In genomic region chr10:132383026-132383565, GRCh38 we compare ENCODE assay signal across 27 cellular contexts. TPM values are rescaled to one million over a fixed set of nuclear protein-coding genes. Genes with fewer than 3 reads are reported as not detected.
DNase-seq lines count a peak whose midpoint lies in the region; ATAC-seq, FAIRE-seq and TF ChIP-seq lines count a peak whose summit lies in the region.
"Had no signal": no experiment of that assay in that cellular context is flagged by ENCODE, and none has a peak within 500 bp of the region (broad histone marks: within the 10 kb centered on the region; RNA-seq: fewer than 3 reads in every experiment).

No MANE protein-coding gene starts in this region.

- H3K9me3 ChIP-seq in BLaER1: no peaks in the 10 kb centered on the region
- no peaks in the 10 kb centered on the region for H3K9me3 ChIP-seq in CD4-positive, CD25-positive, alpha-beta regulatory T cell (ENCODE audit: control insufficient read depth in 2 of 2, low read length in 2 of 2)
- H3K9me3 ChIP-seq in OCI-LY7 (ENCODE audit: low read length): no peaks in the 10 kb centered on the region
- H3K9me3 ChIP-seq in neural progenitor cell (ENCODE audit: low read depth): no peaks in the 10 kb centered on the region
- H3K9me3 ChIP-seq in CD8-positive, alpha-beta T cell (ENCODE audit: low read length): no peaks in the 10 kb centered on the region
- H3K9me3 ChIP-seq: left lung, thoracic aorta had no signal

- H3K79me2 ChIP-seq in OCI-LY7 (ENCODE audit: insufficient read depth, low read depth, low read length) (no peaks in the 10 kb centered on the region), neural progenitor cell (ENCODE audit: low read depth) (no peaks in the 10 kb centered on the region)

- H3K4me1 Mint-ChIP-seq in CD4-positive, CD25-positive, alpha-beta regulatory T cell: peaks cover 0 to 8% (median 2%) of the 10 kb centered on the region in 4 donors
- H3K4me1 Mint-ChIP-seq in neural progenitor cell: peaks cover 9% of the 10 kb centered on the region
- H3K4me1 Mint-ChIP-seq in CD8-positive, alpha-beta T cell (ENCODE audit: low read depth): peaks cover 15% of the 10 kb centered on the region

- H3K27me3 ChIP-seq in BLaER1: peaks cover 60% of the 10 kb centered on the region
- H3K27me3 ChIP-seq in CD4-positive, CD25-positive, alpha-beta regulatory T cell (ENCODE audit: control insufficient read depth, insufficient read depth, low read length): no peaks in the 10 kb centered on the region
- no peaks in the 10 kb centered on the region for H3K27me3 ChIP-seq in neural progenitor cell
- H3K27me3 ChIP-seq in CD8-positive, alpha-beta T cell (ENCODE audit: insufficient read depth, low read length): no peaks in the 10 kb centered on the region
- H3K27me3 ChIP-seq: left lung had no signal

- H3K4me3 ChIP-seq in BLaER1 (no peak overlapping the region), OCI-LY7 (ENCODE audit: low read depth, low read length, poor library complexity, severe bottlenecking) (no peak overlapping the region), neural progenitor cell (no peak overlapping the region)
- H3K4me3 ChIP-seq in CD4-positive, CD25-positive, alpha-beta regulatory T cell (ENCODE audit: low read depth, low read length): no peak overlapping the region
- no peak overlapping the region for H3K4me3 ChIP-seq in CD8-positive, alpha-beta T cell (ENCODE audit: low read depth, low read length)
- H3K4me3 ChIP-seq: left lung, thoracic aorta had no signal

- H3K36me3 ChIP-seq in BLaER1 (no peaks in the 10 kb centered on the region), OCI-LY7 (ENCODE audit: insufficient read depth, low read length) (no peaks in the 10 kb centered on the region), neural progenitor cell (no peaks in the 10 kb centered on the region)
- no peaks in the 10 kb centered on the region for H3K36me3 ChIP-seq in CD4-positive, CD25-positive, alpha-beta regulatory T cell (ENCODE audit: control insufficient read depth, insufficient read depth, low read length)
- no peaks in the 10 kb centered on the region for H3K36me3 ChIP-seq in CD8-positive, alpha-beta T cell (ENCODE audit: insufficient read depth, low read length)
- H3K36me3 ChIP-seq: left lung, thoracic aorta had no signal

- no peak overlapping the region for H3K27ac ChIP-seq in BLaER1
- no peak overlapping the region for H3K27ac ChIP-seq in CD4-positive, CD25-positive, alpha-beta regulatory T cell (ENCODE audit: insufficient read depth, low read length, poor library complexity, severe bottlenecking)
- H3K27ac ChIP-seq in OCI-LY7 (ENCODE audit: low read depth, low read length, poor library complexity, severe bottlenecking): no peak overlapping the region
- H3K27ac ChIP-seq in neural progenitor cell: no peak overlapping the region
- H3K27ac ChIP-seq in CD8-positive, alpha-beta T cell (ENCODE audit: low read depth, low read length): no peak overlapping the region
- H3K27ac ChIP-seq: KMS-11, left lung, thoracic aorta had no signal

- H3K4me2 ChIP-seq in BLaER1 (0 out of 2 replicates have a peak overlapping the region, but pooled peaks have one; percentile 3), OCI-LY7 (ENCODE audit: low read length) (no peak overlapping the region), neural progenitor cell (no peak overlapping the region)
- H3K4me2 ChIP-seq: KMS-11 had no signal

- intact Hi-C loops in OCI-LY7 (cut with micrococcal nuclease; ENCODE audit: unreplicated experiment): loop anchor here (10.0 kb wide), 1 partner anchor 152 kb away; the partner anchor contains the start of gene INPP5A
- intact Hi-C loops in CD8-positive, alpha-beta T cell (cut with DNase I, micrococcal nuclease): no loop called here

- no peaks in the 10 kb centered on the region for H3K27me3 Mint-ChIP-seq in CD4-positive, CD25-positive, alpha-beta regulatory T cell
- H3K27me3 Mint-ChIP-seq in neural progenitor cell (ENCODE audit: insufficient read depth, low read depth): peaks cover 11% of the 10 kb centered on the region
- no peaks in the 10 kb centered on the region for H3K27me3 Mint-ChIP-seq in CD8-positive, alpha-beta T cell (ENCODE audit: low read depth)
- H3K27me3 Mint-ChIP-seq: activated CD4-positive, alpha-beta memory T cell treated with anti-CD3 and anti-CD28 coated beads, Interleukin-2, amount 10 ng/mL, durations not matched to agents 7 days and 5 days; activated T-cell treated with anti-CD3 and anti-CD28 coated beads, Interleukin-2, amount 50 U/mL, for 24 hours; CD8-positive, alpha-beta memory T cell; naive thymus-derived CD8-positive, alpha-beta T cell; stimulated activated memory B cell treated with anti-CD40 and anti-IgM and Interleukin-4, amounts not matched to agents 10 μg/mL and 1 μg/mL and 100 μg/mL, for 72 hours had no signal

- no peaks in the 10 kb centered on the region for H3K9me2 ChIP-seq in OCI-LY7 (ENCODE audit: insufficient read depth, low read length)

- FAIRE-seq in D721Med (lab: Jason Lieb, UNC): no peak
- FAIRE-seq: astrocyte, GM12892 had no signal

- no peak for ATAC-seq in CD4-positive, CD25-positive, alpha-beta regulatory T cell (ENCODE audit: low read depth in 2 of 2)
- no peak for ATAC-seq in CD8-positive, alpha-beta T cell
- ATAC-seq in HG03457 (IDR thresholded peaks at IDR 0.05; ENCODE audit: unreplicated experiment): no peak
- ATAC-seq: HCT116; left lung; naive thymus-derived CD8-positive, alpha-beta T cell; stimulated activated memory B cell treated with anti-CD40 and anti-IgM and Interleukin-4, amounts not matched to agents 10 μg/mL and 1 μg/mL and 100 μg/mL, for 72 hours had no signal

- H3K4me1 ChIP-seq in BLaER1 (peaks cover 66% of the 10 kb centered on the region), OCI-LY7 (ENCODE audit: insufficient read depth, low read length, poor library complexity, severe bottlenecking) (peaks cover 5% of the 10 kb centered on the region), neural progenitor cell (no peaks in the 10 kb centered on the region)
- peaks cover 4% of the 10 kb centered on the region for H3K4me1 ChIP-seq in CD4-positive, CD25-positive, alpha-beta regulatory T cell (ENCODE audit: control insufficient read depth, insufficient read depth, low read length, poor library complexity, severe bottlenecking)
- H3K4me1 ChIP-seq in CD8-positive, alpha-beta T cell (ENCODE audit: insufficient read depth, low read length): peaks cover 8% of the 10 kb centered on the region

- H3K9me3 Mint-ChIP-seq in CD4-positive, CD25-positive, alpha-beta regulatory T cell: peaks cover 0 to 1% (median 0%) of the 10 kb centered on the region in 7 donors
- H3K9me3 Mint-ChIP-seq in neural progenitor cell: no peaks in the 10 kb centered on the region
- no peaks in the 10 kb centered on the region for H3K9me3 Mint-ChIP-seq in CD8-positive, alpha-beta T cell
- H3K9me3 Mint-ChIP-seq: activated CD4-positive, alpha-beta memory T cell treated with anti-CD3 and anti-CD28 coated beads, Interleukin-2, amount 10 ng/mL, durations not matched to agents 7 days and 5 days; activated T-cell treated with anti-CD3 and anti-CD28 coated beads, Interleukin-2, amount 50 U/mL, for 24 hours; CD8-positive, alpha-beta memory T cell; naive thymus-derived CD8-positive, alpha-beta T cell; stimulated activated memory B cell treated with anti-CD40 and anti-IgM and Interleukin-4, amounts not matched to agents 10 μg/mL and 1 μg/mL and 100 μg/mL, for 72 hours had no signal

- H4K20me1 ChIP-seq in BLaER1 (peaks cover 35% of the 10 kb centered on the region), OCI-LY7 (ENCODE audit: insufficient read depth, low read length) (no peaks in the 10 kb centered on the region), neural progenitor cell (ENCODE audit: low read depth) (no peaks in the 10 kb centered on the region)

- TF ChIP-seq CTCF in OCI-LY7 (conservative IDR thresholded peaks at IDR 0.05; ENCODE audit: low read length): no peak
- TF ChIP-seq CTCF in neural progenitor cell (IDR thresholded peaks at IDR 0.05): no peak
- TF ChIP-seq CTCF in CD8-positive, alpha-beta T cell (IDR thresholded peaks at IDR 0.05): no peak
- no peak for TF ChIP-seq CTCF in D721Med (IDR thresholded peaks at IDR 0.05; ENCODE audit: insufficient read depth, missing control alignments)

- peaks cover 4% of the 10 kb centered on the region for H3F3A ChIP-seq in neural progenitor cell (ENCODE audit: low read depth)

- no peak for DNase-seq in CD4-positive, CD25-positive, alpha-beta regulatory T cell
- DNase-seq in OCI-LY7 (ENCODE audit: low spot score): no peak
- no peak for DNase-seq in neural progenitor cell (ENCODE audit: low spot score)
- DNase-seq in NCI-H2171 treated with DMSO at 0.1 percent for 48 hours (lab: John Stamatoyannopoulos, UW): no peak
- DNase-seq in CD8-positive, alpha-beta T cell: no peak
- no peak for DNase-seq in D721Med (ENCODE audit: insufficient read length, low spot score)
- DNase-seq: activated CD4-positive, alpha-beta memory T cell treated with anti-CD3 and anti-CD28 coated beads, Interleukin-2, amount 10 ng/mL, durations not matched to agents 7 days and 5 days; activated CD4-positive, CD25-positive, alpha-beta regulatory T cell; activated naive CD4-positive, alpha-beta T cell treated with anti-CD3 and anti-CD28 coated beads, Interleukin-2, amount 50 U/mL, for 16 hours; activated T-cell treated with anti-CD3 and anti-CD28 coated beads, Interleukin-2, amount 50 U/mL, for 24 hours; central memory CD4-positive, alpha-beta T cell; DND-41; NCI-H1092; NCI-H2029 treated with DMSO at 0.1 percent for 48 hours; NK-92 treated with Interleukin-12 subunit alpha and Interleukin-12 subunit beta, amount 100 ng/mL, for 24 hours had no signal

- no peak overlapping the region for H3K4me3 Mint-ChIP-seq in CD4-positive, CD25-positive, alpha-beta regulatory T cell
- no peak overlapping the region for H3K4me3 Mint-ChIP-seq in neural progenitor cell
- no peak overlapping the region for H3K4me3 Mint-ChIP-seq in CD8-positive, alpha-beta T cell
- H3K4me3 Mint-ChIP-seq: activated CD4-positive, alpha-beta memory T cell treated with anti-CD3 and anti-CD28 coated beads, Interleukin-2, amount 10 ng/mL, durations not matched to agents 7 days and 5 days; activated T-cell treated with anti-CD3 and anti-CD28 coated beads, Interleukin-2, amount 50 U/mL, for 24 hours; CD8-positive, alpha-beta memory T cell; mesothelial cell of epicardium; naive thymus-derived CD8-positive, alpha-beta T cell; stimulated activated memory B cell treated with anti-CD40 and anti-IgM and Interleukin-4, amounts not matched to agents 10 μg/mL and 1 μg/mL and 100 μg/mL, for 72 hours had no signal

- H2AFZ ChIP-seq in OCI-LY7 (ENCODE audit: low read length): peak overlapping the region; percentile 42; the same call in 1 of the 2 replicates
- no peak overlapping the region for H2AFZ ChIP-seq in neural progenitor cell (replicated peaks)

- BruUV-seq in OCI-LY7 (replicated peaks; lab: Mats Ljungman, UMichigan): no TSS peak

- POLR2A ChIA-PET in OCI-LY7 (lab: Charles Lee): interaction anchor here (1.1 kb wide), 1 partner anchor 38 kb away, joined by 3 read pairs; no protein-coding TSS in a partner anchor
- POLR2A ChIA-PET in CD8-positive, alpha-beta T cell (lab: Charles Lee): no interaction called here

- peaks cover 4% of the 10 kb centered on the region for H3K36me3 Mint-ChIP-seq in CD4-positive, CD25-positive, alpha-beta regulatory T cell
- peaks cover 2% of the 10 kb centered on the region for H3K36me3 Mint-ChIP-seq in neural progenitor cell
- no peaks in the 10 kb centered on the region for H3K36me3 Mint-ChIP-seq in CD8-positive, alpha-beta T cell
- H3K36me3 Mint-ChIP-seq: CD8-positive, alpha-beta memory T cell had no signal

- H3K9ac ChIP-seq in BLaER1 (no peak overlapping the region), neural progenitor cell (no peak overlapping the region)
- H3K9ac ChIP-seq: KMS-11 had no signal

- H3K27ac Mint-ChIP-seq in CD4-positive, CD25-positive, alpha-beta regulatory T cell: peak overlapping the region in 2 of 3 donors; percentile 70 to 75
- peak overlapping the region; percentile 53 for H3K27ac Mint-ChIP-seq in neural progenitor cell
- no peak overlapping the region for H3K27ac Mint-ChIP-seq in CD8-positive, alpha-beta T cell
- H3K27ac Mint-ChIP-seq: activated CD4-positive, alpha-beta memory T cell treated with anti-CD3 and anti-CD28 coated beads, Interleukin-2, amount 10 ng/mL, durations not matched to agents 7 days and 5 days; activated T-cell treated with anti-CD3 and anti-CD28 coated beads, Interleukin-2, amount 50 U/mL, for 24 hours; mesothelial cell of epicardium; stimulated activated memory B cell treated with anti-CD40 and anti-IgM and Interleukin-4, amounts not matched to agents 10 μg/mL and 1 μg/mL and 100 μg/mL, for 72 hours had no signal

- CTCF ChIA-PET in OCI-LY7 (lab: Charles Lee; ENCODE audit: unreplicated experiment): no interaction called here
- CTCF ChIA-PET in CD8-positive, alpha-beta T cell (lab: Charles Lee): interaction anchor here (1.8 kb wide), 1 partner anchor 63 kb away, joined by 5 read pairs; no protein-coding TSS in a partner anchor

RNA-seq across cellular contexts. Expression of gene PWWP2B, which starts 13.9 kb away (rescaled TPM):
- 10.9 TPM for total RNA-seq in CD4-positive, CD25-positive, alpha-beta regulatory T cell
- polyA plus RNA-seq in CD4-positive, CD25-positive, alpha-beta regulatory T cell: 1 to 10 TPM in 1 of 4 donors, under 1 TPM in 3; 0.56 to 1.4 (median 0.87) TPM
- 4.6 and 5.9 TPM in 2 replicates for total RNA-seq in OCI-LY7 (2014; rRNA removed; shearing (Covaris generic))
- total RNA-seq in OCI-LY7 (2022): 9.4 and 10.6 TPM in 2 replicates
- 0.34 and 1.5 TPM in 2 replicates for total RNA-seq in neural progenitor cell (ENCODE audit: low replicate concordance)
- total RNA-seq in CD8-positive, alpha-beta T cell: 10 to 100 TPM; 25.6 to 27.1 TPM

RNA-seq across cellular contexts. Expression of gene LRRC27, which starts 51.1 kb away (rescaled TPM):
- total RNA-seq in CD4-positive, CD25-positive, alpha-beta regulatory T cell: 2.6 TPM
- polyA plus RNA-seq in CD4-positive, CD25-positive, alpha-beta regulatory T cell: 1 to 10 TPM in 3 of 4 donors, under 1 TPM in 1; 0.67 to 3.3 (median 2.2) TPM
- 10.0 and 13.0 TPM in 2 replicates for total RNA-seq in OCI-LY7 (2014; rRNA removed; shearing (Covaris generic))
- 16.1 and 17.3 TPM in 2 replicates for total RNA-seq in OCI-LY7 (2022)
- total RNA-seq in neural progenitor cell (ENCODE audit: low replicate concordance): 8.0 and 16.9 TPM in 2 replicates
- 1 to 10 TPM in 1 of 2 experiments, under 1 TPM in 1; 0.68 to 3.2 TPM for total RNA-seq in CD8-positive, alpha-beta T cell
